In the genomic region with DNA sequence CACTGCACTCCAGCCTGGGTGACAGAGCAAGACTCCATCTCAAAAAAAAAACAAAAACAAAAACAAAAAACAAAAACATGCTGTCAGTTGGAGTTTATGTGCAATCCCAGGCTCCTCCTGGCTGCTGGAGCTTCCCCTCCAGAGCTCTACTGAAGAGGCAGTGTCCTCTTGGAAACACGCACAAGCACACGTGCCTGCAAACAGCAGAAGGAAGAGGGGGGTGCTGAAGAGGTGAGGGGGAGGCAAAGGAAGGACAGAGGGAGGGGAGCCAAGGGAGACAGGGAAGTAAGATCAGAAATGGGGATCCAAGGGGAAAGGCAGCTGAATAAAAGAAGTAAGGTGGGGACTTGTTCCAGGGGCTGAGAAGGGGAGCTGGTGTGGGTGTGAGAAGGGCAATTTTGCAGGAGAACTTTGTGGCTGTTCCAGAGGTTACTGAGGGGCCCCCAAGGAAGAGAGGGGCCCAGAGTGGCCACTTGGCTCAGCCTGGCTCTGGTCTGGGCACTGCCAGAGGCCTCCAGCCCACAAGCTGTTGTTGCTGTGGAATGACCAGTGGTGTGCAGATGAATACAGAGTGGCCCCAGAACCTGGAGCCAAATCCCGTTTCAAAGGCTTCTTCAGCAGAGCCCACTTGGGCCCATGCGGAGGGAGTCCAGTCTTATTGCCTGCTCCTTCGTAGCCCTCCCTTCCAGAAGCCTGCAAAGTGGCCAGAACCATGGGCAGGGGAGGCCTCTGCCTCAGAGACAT, we compare ENCODE assay signal across 15 cellular contexts. TPM values are rescaled to one million over a fixed set of nuclear protein-coding genes. Genes with fewer than 3 reads are reported as not detected.
DNase-seq lines count a peak whose midpoint lies in the region; ATAC-seq and TF ChIP-seq lines count a peak whose summit lies in the region.
"Had no signal": no experiment of that assay in that cellular context is flagged by ENCODE, and none has a peak within 500 bp of the region (broad histone marks: within the 10 kb centered on the region; RNA-seq: fewer than 3 reads in every experiment).

No MANE protein-coding gene starts in this region.

- H3K4me1 ChIP-seq in neural progenitor cell, result peaks cover 12% of the 10 kb centered on the region
- H3K4me1 ChIP-seq in thoracic aorta (ENCODE audit: control insufficient read depth in 1 of 2, low read depth in 2 of 2), result peaks cover 64 to 98% of the 10 kb centered on the region in 2 donors

- DNase-seq in OCI-M1 (lab: John Stamatoyannopoulos, UW) (peak; percentile 24), coronary artery (ENCODE audit: low spot score) (no peak), neural progenitor cell (ENCODE audit: low spot score) (no peak), thoracic aorta (ENCODE audit: low spot score) (no peak), CD1c-positive myeloid dendritic cell (ENCODE audit: extremely low spot score) (no peak), occipital lobe (lab: John Stamatoyannopoulos, UW) (no peak)
- DNase-seq: activated effector memory CD4-positive, alpha-beta T cell treated with Interleukin-2 at 50 U/mL for 16 hours; DMS79 treated with DMSO at 0.1 percent for 48 hours; effector CD4-positive, alpha-beta T cell; NCI-H1694; NCI-H510A treated with DMSO at 0.1 percent for 48 hours; PC-3 had no signal

- H3K27me3 ChIP-seq in neural progenitor cell (peaks cover 37% of the 10 kb centered on the region), thoracic aorta (replicated peaks; ENCODE audit: insufficient read depth) (no peaks in the 10 kb centered on the region)

- H4K20me1 ChIP-seq in neural progenitor cell (ENCODE audit: low read depth), result no peaks in the 10 kb centered on the region

- no peaks in the 10 kb centered on the region for H3F3A ChIP-seq in neural progenitor cell (ENCODE audit: low read depth)

- H3K79me2 ChIP-seq in neural progenitor cell (ENCODE audit: low read depth), result no peaks in the 10 kb centered on the region

- H2AFZ ChIP-seq in neural progenitor cell (replicated peaks), result no peak overlapping the region
- H2AFZ ChIP-seq: GM23338 had no signal

- no peak for ATAC-seq in thoracic aorta (ENCODE audit: insufficient number of reproducible peaks, low FRiP score, low read depth)
- ATAC-seq in HG02610 (IDR thresholded peaks at IDR 0.05; ENCODE audit: unreplicated experiment), result no peak
- ATAC-seq: GM23338, PC-3, WTC11 had no signal

- H3K9me3 Mint-ChIP-seq in neural progenitor cell, result no peaks in the 10 kb centered on the region
- H3K9me3 Mint-ChIP-seq: GM23338, WTC11 had no signal

- no peaks in the 10 kb centered on the region for H3K9me3 ChIP-seq in neural progenitor cell (ENCODE audit: low read depth)
- H3K9me3 ChIP-seq in thoracic aorta, result no peaks in the 10 kb centered on the region

- H3K4me2 ChIP-seq in neural progenitor cell, result no peak overlapping the region
- H3K4me2 ChIP-seq: GM23338 had no signal

- H3K9ac ChIP-seq in neural progenitor cell, result no peak overlapping the region

- H3K4me3 Mint-ChIP-seq in neural progenitor cell, result peak overlapping the region; percentile 31
- H3K4me3 Mint-ChIP-seq: GM23338, WTC11 had no signal

- H3K36me3 Mint-ChIP-seq in neural progenitor cell, result no peaks in the 10 kb centered on the region
- H3K36me3 Mint-ChIP-seq: WTC11 had no signal

- no peak overlapping the region for H3K4me3 ChIP-seq in coronary artery
- H3K4me3 ChIP-seq in neural progenitor cell, result no peak overlapping the region
- H3K4me3 ChIP-seq in thoracic aorta, result no peak overlapping the region
- H3K4me3 ChIP-seq: GM23338 had no signal

- H3K27me3 Mint-ChIP-seq in neural progenitor cell (ENCODE audit: insufficient read depth, low read depth), result peaks cover 40% of the 10 kb centered on the region

- H3K27ac Mint-ChIP-seq in neural progenitor cell, result no peak overlapping the region
- H3K27ac Mint-ChIP-seq: GM23338, WTC11 had no signal

- H3K27ac ChIP-seq in coronary artery (peak overlapping the region; percentile 40 to 80), neural progenitor cell (no peak overlapping the region), thoracic aorta (peak overlapping the region; percentile 99 to 100)

- TF ChIP-seq CTCF in coronary artery (IDR thresholded peaks at IDR 0.05) (no peak), neural progenitor cell (IDR thresholded peaks at IDR 0.05) (no peak), thoracic aorta (IDR thresholded peaks at IDR 0.05) (no peak)

- H3K36me3 ChIP-seq in neural progenitor cell (no peaks in the 10 kb centered on the region), thoracic aorta (no peaks in the 10 kb centered on the region)

- H3K4me1 Mint-ChIP-seq in neural progenitor cell, result peaks cover 6% of the 10 kb centered on the region
- H3K4me1 Mint-ChIP-seq: GM23338, WTC11 had no signal

RNA-seq across cellular contexts. Expression of a gene that starts 34.4 kb away (rescaled TPM):
- total RNA-seq in neural progenitor cell (ENCODE audit: low replicate concordance), result 0.88 and 2.2 TPM in 2 replicates
- 10 to 100 TPM; 10.6 to 36.1 TPM for total RNA-seq in thoracic aorta
- total RNA-seq in occipital lobe, result 3.3 TPM

RNA-seq across cellular contexts. Expression of a gene that starts 48.3 kb away (rescaled TPM):
- total RNA-seq in neural progenitor cell (ENCODE audit: low replicate concordance) (30.2 and 49.0 TPM in 2 replicates), thoracic aorta (10 to 100 TPM; 35.3 to 52.3 TPM), occipital lobe (27.1 TPM)

RNA-seq across cellular contexts. Expression of a gene that starts 49.8 kb away (rescaled TPM):
- 34.7 and 108 TPM in 2 replicates for total RNA-seq in neural progenitor cell (ENCODE audit: low replicate concordance)
- total RNA-seq in thoracic aorta, result 10 to 100 TPM; 27.2 to 28.8 TPM
- total RNA-seq in occipital lobe, result 13.1 TPM
